1 cellular context compared by ENCODE assay signal in genomic region chr20:13006825-13007224, GRCh38.
A peak's percentile ranks its signal among the peaks of the same experiment; 100 is the strongest.
TF ChIP-seq lines count a peak whose summit lies in the region.

No MANE protein-coding gene starts in this region.

TF ChIP-seq in HepG2, 621 proteins besides CTCF, POLR2A, EP300 and RAD21:
- TF ChIP-seq ATF5 (CRISPR knock-in tag; IDR thresholded peaks at IDR 0.05; ENCODE audit: low read depth) (no peak), CEBPG (CRISPR knock-in tag; IDR thresholded peaks at IDR 0.05) (peak; percentile 44; the same call in 1 of the 2 replicates), FOSL2 (CRISPR knock-in tag; IDR thresholded peaks at IDR 0.05) (peak; percentile 40; the same call in 1 of the 2 replicates), ZBTB44 (CRISPR knock-in tag; IDR thresholded peaks at IDR 0.05) (no peak), KIAA2018 (CRISPR knock-in tag; IDR thresholded peaks at IDR 0.05; ENCODE audit: borderline replicate concordance) (no peak), ZBTB40 (IDR thresholded peaks at IDR 0.05) (no peak), ZBTB40 (CRISPR knock-in tag; IDR thresholded peaks at IDR 0.05) (no peak), ZFP90 (CRISPR knock-in tag; IDR thresholded peaks at IDR 0.05; ENCODE audit: borderline replicate concordance) (no peak), TEAD3 (CRISPR knock-in tag; optimal IDR thresholded peaks at IDR 0.05; ENCODE audit: borderline replicate concordance) (peak; percentile 16)
